1 cellular context compared by ENCODE assay signal in genomic region chr1:2049517-2050481, GRCh38.
TF ChIP-seq lines count a peak whose summit lies in the region.

Gene PRKCZ (plus strand): TSS chr1:2050411. CDS start chr1:2050631, 220 bp downstream.

TF ChIP-seq in HepG2, 621 proteins besides CTCF, POLR2A, EP300 and RAD21 (continued from another document and continues in another):
- TF ChIP-seq ZNF691 (CRISPR knock-in tag; IDR thresholded peaks at IDR 0.05; ENCODE audit: borderline replicate concordance, low read depth) (no peak; the same call in 1 of the 2 replicates), ZNF3 (CRISPR knock-in tag; IDR thresholded peaks at IDR 0.05) (no peak), SP2 (CRISPR knock-in tag; IDR thresholded peaks at IDR 0.05) (peak; percentile 88), ZMAT5 (CRISPR knock-in tag; IDR thresholded peaks at IDR 0.05; ENCODE audit: borderline replicate concordance, low read depth) (no peak), ZNF317 (CRISPR knock-in tag; IDR thresholded peaks at IDR 0.05) (0 out of 2 replicates have a peak, but pooled peaks have one; percentile 50), NPAS2 (CRISPR knock-in tag; IDR thresholded peaks at IDR 0.05; ENCODE audit: borderline replicate concordance) (no peak), HOXD1 (CRISPR knock-in tag; IDR thresholded peaks at IDR 0.05) (no peak; the same call in 1 of the 2 replicates), ZNF775 (CRISPR knock-in tag; IDR thresholded peaks at IDR 0.05; ENCODE audit: borderline replicate concordance) (no peak), MEF2D (CRISPR knock-in tag; IDR thresholded peaks at IDR 0.05) (peak; percentile 83; the same call in 1 of the 2 replicates), MAFF (IDR thresholded peaks at IDR 0.05; ENCODE audit: low read depth, low read length) (no peak), ZBTB40 (IDR thresholded peaks at IDR 0.05) (no peak), ZBTB40 (CRISPR knock-in tag; IDR thresholded peaks at IDR 0.05) (no peak), ZNF513 (CRISPR knock-in tag; conservative IDR thresholded peaks at IDR 0.05) (no peak), ZBTB14 (CRISPR knock-in tag; IDR thresholded peaks at IDR 0.05) (no peak), NR2F1 (CRISPR knock-in tag; IDR thresholded peaks at IDR 0.05) (peak; percentile 56 to 66; a peak in 3 of 4 replicates), ZNF333 (CRISPR knock-in tag; IDR thresholded peaks at IDR 0.05; ENCODE audit: borderline replicate concordance) (peak; percentile 91), ZNF280D (CRISPR knock-in tag; IDR thresholded peaks at IDR 0.05) (peak; percentile 96), ATF1 (CRISPR knock-in tag; IDR thresholded peaks at IDR 0.05) (no peak), RBM22 (optimal IDR thresholded peaks at IDR 0.05; ENCODE audit: low read length) (no peak), GFI1 (CRISPR knock-in tag; IDR thresholded peaks at IDR 0.05; ENCODE audit: borderline replicate concordance) (no peak), STAT5B (CRISPR knock-in tag; IDR thresholded peaks at IDR 0.05) (no peak), PRDM10 (CRISPR knock-in tag; IDR thresholded peaks at IDR 0.05; ENCODE audit: low read depth) (peak; percentile 96), MXD1 (CRISPR knock-in tag; IDR thresholded peaks at IDR 0.05) (peak; percentile 80; the same call in 1 of the 2 replicates), ETV5 (CRISPR knock-in tag; IDR thresholded peaks at IDR 0.05; ENCODE audit: borderline replicate concordance) (no peak; the same call in 1 of the 2 replicates), RERE (CRISPR knock-in tag; IDR thresholded peaks at IDR 0.05; ENCODE audit: low read depth) (peak; percentile 27; the same call in 1 of the 2 replicates)
